In genomic region chr7:21747806-21748205, GRCh38 we compare ENCODE assay signal across 28 cellular contexts.
"Had no signal": no experiment of that assay in that cellular context is flagged by ENCODE, and none has a peak within 500 bp of the region (broad histone marks: within the 10 kb centered on the region; RNA-seq: fewer than 3 reads in every experiment).

No MANE protein-coding gene starts in this region.

- H3K27ac ChIP-seq: body of pancreas, epithelial cell of prostate, heart left ventricle, WERI-Rb-1 had no signal

- H3K4me1 ChIP-seq: body of pancreas, heart left ventricle had no signal

- H3K4me3 ChIP-seq: body of pancreas, heart left ventricle had no signal

- H3K9me3 Mint-ChIP-seq: activated B cell treated with CpG ODN at 0.5 μM for 24 hours; activated CD8-positive, alpha-beta T cell treated with anti-CD3 and anti-CD28 coated beads for 36 hours; activated T-cell treated with anti-CD3 and anti-CD28 coated beads, Interleukin-2, amount 50 U/mL, for 4 hours; activated T-helper 17 cell treated with anti-CD3 and anti-CD28 coated beads, Interleukin-2, amount 50 U/mL, for 72 hours; T-helper 2 cell treated with Interferon-gamma antibody and Interleukin-4, amounts not matched to agents 5 μg/mL and 100 μg/mL, for 36 hours had no signal

- H3K9me3 ChIP-seq: body of pancreas, heart left ventricle had no signal

- H3K27me3 Mint-ChIP-seq: activated CD8-positive, alpha-beta T cell treated with anti-CD3 and anti-CD28 coated beads for 36 hours; activated naive CD8-positive, alpha-beta T cell; activated T-helper 17 cell treated with anti-CD3 and anti-CD28 coated beads, Interleukin-2, amount 50 U/mL, for 72 hours; T-helper 17 cell had no signal

- H3K4me1 Mint-ChIP-seq: activated B cell treated with CpG ODN at 0.5 μM for 24 hours; activated T-helper 17 cell treated with anti-CD3 and anti-CD28 coated beads, Interleukin-2, amount 50 U/mL, for 72 hours; T-helper 17 cell had no signal

- H3K27ac Mint-ChIP-seq: activated B cell treated with CpG ODN at 0.5 μM for 24 hours; activated CD8-positive, alpha-beta T cell treated with anti-CD3 and anti-CD28 coated beads for 36 hours; activated naive CD8-positive, alpha-beta T cell; activated T-helper 17 cell treated with anti-CD3 and anti-CD28 coated beads, Interleukin-2, amount 50 U/mL, for 72 hours; T-helper 17 cell; T-helper 2 cell treated with Interferon-gamma antibody and Interleukin-4, amounts not matched to agents 5 μg/mL and 100 μg/mL, for 36 hours had no signal

- DNase-seq: activated B cell treated with CpG ODN at 0.5 μM for 24 hours; activated CD4-positive, alpha-beta T cell treated with anti-CD3 and anti-CD28 coated beads for 48 hours; activated CD4-positive, alpha-beta T cell treated with anti-CD3 and anti-CD28 coated beads, Interleukin-2, amount 50 U/mL, for 1 hour; activated CD4-positive, alpha-beta T cell treated with anti-CD3 and anti-CD28 coated beads, Interleukin-2, amount 50 U/mL, for 48 hours; activated CD8-positive, alpha-beta memory T cell treated with anti-CD3 and anti-CD28 coated beads for 24 hours; activated CD8-positive, alpha-beta T cell treated with anti-CD3 and anti-CD28 coated beads for 36 hours; activated effector memory CD4-positive, alpha-beta T cell treated with Interleukin-2 at 50 U/mL for 16 hours; activated gamma-delta T cell treated with Interleukin-2 at 50 U/mL for 16 hours; activated naive CD4-positive, alpha-beta T cell treated with anti-CD3 and anti-CD28 coated beads, Interleukin-2, amount 50 U/mL, for 16 hours; activated naive CD4-positive, alpha-beta T cell treated with Interleukin-2 at 50 U/mL for 16 hours; activated T-cell treated with anti-CD3 and anti-CD28 coated beads, Interleukin-2, amount 50 U/mL, for 4 hours; amniotic stem cell; anterior cingulate cortex; body of pancreas; caudate nucleus; effector CD8-positive, alpha-beta T cell; foreskin fibroblast; glutamatergic neuron; heart left ventricle; T-helper 1 cell; T-helper 17 cell; T1000; WERI-Rb-1 had no signal

- H3K36me3 Mint-ChIP-seq: activated naive CD8-positive, alpha-beta T cell had no signal

- H3K4me3 Mint-ChIP-seq: activated B cell treated with CpG ODN at 0.5 μM for 24 hours; activated CD8-positive, alpha-beta T cell treated with anti-CD3 and anti-CD28 coated beads for 36 hours; activated naive CD8-positive, alpha-beta T cell; activated T-cell treated with anti-CD3 and anti-CD28 coated beads, Interleukin-2, amount 50 U/mL, for 4 hours; activated T-helper 17 cell treated with anti-CD3 and anti-CD28 coated beads, Interleukin-2, amount 50 U/mL, for 72 hours; T-helper 17 cell; T-helper 2 cell treated with Interferon-gamma antibody and Interleukin-4, amounts not matched to agents 5 μg/mL and 100 μg/mL, for 36 hours had no signal

- H3K36me3 ChIP-seq: heart left ventricle, WERI-Rb-1 had no signal

- H3K27me3 ChIP-seq: body of pancreas, heart left ventricle had no signal

- ATAC-seq: activated CD4-positive, CD25-positive, alpha-beta regulatory T cell treated with anti-CD3 and anti-CD28 coated beads, Interleukin-2, amount 50 U/mL, for 24 hours; activated CD8-positive, alpha-beta T cell treated with anti-CD3 and anti-CD28 coated beads for 36 hours; activated T-cell treated with anti-CD3 and anti-CD28 coated beads, Interleukin-2, amount 50 U/mL, for 4 hours; activated T-helper 17 cell treated with anti-CD3 and anti-CD28 coated beads, Interleukin-2, amount 50 U/mL, for 72 hours; body of pancreas; heart left ventricle; T-helper 17 cell had no signal
